ENCODE assay signal across 19 cellular contexts in genomic region chr10:78627254-78627795, GRCh38.
A peak's percentile ranks its signal among the peaks of the same experiment; 100 is the strongest.
DNase-seq lines count a peak whose midpoint lies in the region; ATAC-seq, FAIRE-seq and TF ChIP-seq lines count a peak whose summit lies in the region.
"Had no signal": no experiment of that assay in that cellular context is flagged by ENCODE, and none has a peak within 500 bp of the region (broad histone marks: within the 10 kb centered on the region; RNA-seq: fewer than 3 reads in every experiment).

No MANE protein-coding gene starts in this region.

- no peak for TF ChIP-seq CTCF in GM12878 (IDR thresholded peaks at IDR 0.05 in 2 of 3, conservative IDR thresholded peaks at IDR 0.05 in 1 of 3; ENCODE audit: control insufficient read depth in 2 of 3, extremely low read depth in 1 of 3, insufficient read depth in 1 of 3, low read depth in 3 of 3, low read length in 3 of 3)
- TF ChIP-seq CTCF in nephron (IDR thresholded peaks at IDR 0.05; ENCODE audit: unreplicated experiment in 3 of 3) = no peak

- no peaks in the 10 kb centered on the region for H3K36me3 ChIP-seq in GM12878 (ENCODE audit: control insufficient read depth in 2 of 2, insufficient read depth in 2 of 2, low read length in 1 of 2)
- H3K36me3 ChIP-seq in naive thymus-derived CD4-positive, alpha-beta T cell (ENCODE audit: control insufficient read depth in 2 of 3, insufficient read depth in 3 of 3, low read length in 3 of 3) = no peaks in the 10 kb centered on the region

- peak; percentile 33 to 62 for DNase-seq in NCI-H524 (lab: John Stamatoyannopoulos, UW)
- DNase-seq in NCI-H524 treated with DMSO at 0.1 percent for 48 hours (lab: John Stamatoyannopoulos, UW) = no peak
- DNase-seq in GM12878 (ENCODE audit: low read depth, low spot score) = no peak
- no peak for DNase-seq in naive thymus-derived CD4-positive, alpha-beta T cell
- no peak for DNase-seq in stimulated activated CD8-positive, alpha-beta memory T cell treated with anti-CD3 and anti-CD28 coated beads, Interleukin-4, amount 100 ng/mL, for 48 hours
- DNase-seq in activated T-cell treated with anti-CD3 and anti-CD28 coated beads for 4 hours = no peak
- DNase-seq: KBM-7, NCI-H1930, PC-3, RPMI8226, SHP77 treated with DMSO at 0.1 percent for 48 hours, SK-N-SH had no signal

- no TSS peak for BruUV-seq in GM12878 (replicated peaks; lab: Mats Ljungman, UMichigan)

- no peaks in the 10 kb centered on the region for H4K20me1 ChIP-seq in GM12878 (ENCODE audit: control insufficient read depth, insufficient read depth)

- no peak for TF ChIP-seq POLR2A in GM12878 (IDR thresholded peaks at IDR 0.05; ENCODE audit: low read depth, low read length)

- no peak overlapping the region for H3K27ac ChIP-seq in GM12878 (ENCODE audit: control insufficient read depth, insufficient read depth)
- no peak overlapping the region for H3K27ac ChIP-seq in naive thymus-derived CD4-positive, alpha-beta T cell (ENCODE audit: low read depth, low read length)
- H3K27ac ChIP-seq: 22Rv1 had no signal

- SMC1A ChIA-PET in GM12878 (lab: Charles Lee; ENCODE audit: uncharacterized antibody, unreplicated experiment) = no interaction called here

- H3K27me3 Mint-ChIP-seq in nephron (ENCODE audit: low read depth) = peaks cover 12% of the 10 kb centered on the region
- H3K27me3 Mint-ChIP-seq in naive thymus-derived CD4-positive, alpha-beta T cell = peaks cover 0 to 8% (median 4%) of the 10 kb centered on the region in 5 donors

- H3K4me1 ChIP-seq in GM12878 (ENCODE audit: control insufficient read depth, insufficient read depth, low read length) = peaks cover 9% of the 10 kb centered on the region
- no peaks in the 10 kb centered on the region for H3K4me1 ChIP-seq in naive thymus-derived CD4-positive, alpha-beta T cell (ENCODE audit: control insufficient read depth in 2 of 2, insufficient read depth in 2 of 2, low read length in 2 of 2)

- H3K9me3 ChIP-seq in GM12878 (replicated peaks; ENCODE audit: control insufficient read depth, insufficient read depth, low read length) = no peaks in the 10 kb centered on the region
- no peaks in the 10 kb centered on the region for H3K9me3 ChIP-seq in naive thymus-derived CD4-positive, alpha-beta T cell (ENCODE audit: control insufficient read depth in 2 of 3, low read length in 3 of 3)
- H3K9me3 ChIP-seq: SK-N-SH had no signal

- H3K36me3 Mint-ChIP-seq in nephron (ENCODE audit: low read depth) = no peaks in the 10 kb centered on the region
- no peaks in the 10 kb centered on the region for H3K36me3 Mint-ChIP-seq in naive thymus-derived CD4-positive, alpha-beta T cell
- H3K36me3 Mint-ChIP-seq: CD14-positive monocyte had no signal

- peaks cover 54% of the 10 kb centered on the region for H3K4me1 Mint-ChIP-seq in nephron
- no peaks in the 10 kb centered on the region for H3K4me1 Mint-ChIP-seq in naive thymus-derived CD4-positive, alpha-beta T cell

- FAIRE-seq in GM12878 (lab: Jason Lieb, UNC) = no peak
- FAIRE-seq: GM12891, GM18507, H1 had no signal

- intact Hi-C loops in GM12878 (cut with micrococcal nuclease; ENCODE audit: unreplicated experiment) = no loop called here
- intact Hi-C loops in naive thymus-derived CD4-positive, alpha-beta T cell (cut with micrococcal nuclease) = no loop called here

- in situ Hi-C loops in GM12878 (cut with MboI) = no loop called here

- H3K4me2 ChIP-seq in GM12878 (ENCODE audit: control insufficient read depth, insufficient read depth) = no peak overlapping the region
- H3K4me2 ChIP-seq: SK-N-SH had no signal

- RAD21 ChIA-PET in GM12878 (lab: Charles Lee; ENCODE audit: unreplicated experiment) = no interaction called here

- H3K79me2 ChIP-seq in GM12878 (ENCODE audit: control insufficient read depth, insufficient read depth, low read length) = no peaks in the 10 kb centered on the region

- no peak overlapping the region for H2AFZ ChIP-seq in GM12878 (ENCODE audit: control insufficient read depth, low read depth, low read length)

- peaks cover 3 to 4% of the 10 kb centered on the region in 2 experiments for H3K27me3 ChIP-seq in GM12878 (replicated peaks in 1 of 2; ENCODE audit: control insufficient read depth in 2 of 2, insufficient read depth in 2 of 2, low read length in 1 of 2)
- no peaks in the 10 kb centered on the region for H3K27me3 ChIP-seq in naive thymus-derived CD4-positive, alpha-beta T cell (ENCODE audit: control insufficient read depth in 2 of 2, insufficient read depth in 2 of 2, low read length in 2 of 2)

- no peak overlapping the region for H3K4me3 Mint-ChIP-seq in nephron
- H3K4me3 Mint-ChIP-seq in naive thymus-derived CD4-positive, alpha-beta T cell = no peak overlapping the region
- H3K4me3 Mint-ChIP-seq: CD14-positive monocyte had no signal

- H3K4me3 ChIP-seq in GM12878 = no peak overlapping the region
- H3K4me3 ChIP-seq in naive thymus-derived CD4-positive, alpha-beta T cell (ENCODE audit: low read length) = no peak overlapping the region

- TF ChIP-seq EP300 in GM12878 (IDR thresholded peaks at IDR 0.05; ENCODE audit: borderline replicate concordance in 1 of 2, control insufficient read depth in 1 of 2, low read depth in 2 of 2, low read length in 2 of 2) = no peak

- ATAC-seq in GM12878 (no peak), GM18909 (IDR thresholded peaks at IDR 0.05; ENCODE audit: poor library complexity, unreplicated experiment) (no peak)
- ATAC-seq in naive thymus-derived CD4-positive, alpha-beta T cell = no peak
- ATAC-seq: PC-3 had no signal

- POLR2A ChIA-PET in GM12878 (lab: Charles Lee) = no interaction called here
- POLR2A ChIA-PET in naive thymus-derived CD4-positive, alpha-beta T cell (lab: Charles Lee) = no interaction called here

- H3K9me3 Mint-ChIP-seq in nephron = no peaks in the 10 kb centered on the region
- H3K9me3 Mint-ChIP-seq in naive thymus-derived CD4-positive, alpha-beta T cell = no peaks in the 10 kb centered on the region
- H3K9me3 Mint-ChIP-seq: CD14-positive monocyte had no signal

- H3K9ac ChIP-seq in GM12878 (ENCODE audit: control insufficient read depth, insufficient read depth, low read length) = no peak overlapping the region
- H3K9ac ChIP-seq: SK-N-SH had no signal

- no peak for TF ChIP-seq RAD21 in GM12878 (IDR thresholded peaks at IDR 0.05; ENCODE audit: insufficient read depth, low read depth, low read length)

- CTCF ChIA-PET in GM12878 (lab: Yijun Ruan, JAX) = interaction anchor here (0.6 kb wide), 1 partner anchor 1747 kb away, joined by 3 read pairs; no protein-coding TSS in a partner anchor
- CTCF ChIA-PET in naive thymus-derived CD4-positive, alpha-beta T cell (lab: Charles Lee) = no interaction called here

- H3K27ac Mint-ChIP-seq in nephron = peak overlapping the region; percentile 50 to 82 (median 61)
- H3K27ac Mint-ChIP-seq in naive thymus-derived CD4-positive, alpha-beta T cell = no peak overlapping the region

- WGBS in GM12878 (ENCODE audit: insufficient coverage, insufficient replicate concordance, low lambda C conversion rate, missing lambda C conversion rate) = 51% methylated on average over 3 of the region's 3 CpGs

TF ChIP-seq in GM12878, 131 proteins besides CTCF, POLR2A, EP300 and RAD21:
- TF ChIP-seq ZNF24 (IDR thresholded peaks at IDR 0.05) = peak; percentile 60; the same call in 1 of the 2 replicates
- no peak for TF ChIP-seq SREBF1 (IDR thresholded peaks at IDR 0.05; ENCODE audit: low read length)

Comparison
In these comparisons a context has a peak if more than half of its experiments do, and no peak if none do; other contexts are left out.
1. DNase-seq: peak in NCI-H524 (2 of 2); none in NCI-H524 treated with DMSO at 0.1 percent for 48 hours (single experiment), GM12878 (single experiment), naive thymus-derived CD4-positive, alpha-beta T cell (0 of 9), stimulated activated CD8-positive, alpha-beta memory T cell treated with anti-CD3 and anti-CD28 coated beads, Interleukin-4, amount 100 ng/mL, for 48 hours (single experiment) and activated T-cell treated with anti-CD3 and anti-CD28 coated beads for 4 hours (single experiment).
2. H3K27ac Mint-ChIP-seq: peak in nephron (3 of 3); none in naive thymus-derived CD4-positive, alpha-beta T cell (0 of 9).